23 cellular contexts compared by ENCODE assay signal in the genomic region with DNA sequence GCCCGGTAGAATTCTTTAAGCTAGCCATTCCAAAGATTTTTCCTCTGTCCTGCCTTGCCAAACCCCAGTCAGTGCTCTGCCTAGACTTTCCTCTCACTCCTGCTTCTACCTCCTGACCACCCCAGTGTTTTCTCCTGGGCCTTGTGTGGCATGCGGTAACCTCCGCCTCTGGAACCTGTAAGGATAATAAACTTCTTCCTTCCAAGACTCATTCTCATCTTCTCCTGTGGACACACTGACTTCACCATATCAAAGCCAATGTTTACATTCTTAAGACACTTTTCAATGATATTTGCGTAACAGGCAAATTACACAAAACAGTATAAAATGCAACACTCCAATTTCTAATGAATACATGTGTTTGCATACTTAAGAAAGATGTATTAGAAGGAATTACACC.
DNase-seq lines count a peak whose midpoint lies in the region; ATAC-seq and TF ChIP-seq lines count a peak whose summit lies in the region.
"Had no signal": no experiment of that assay in that cellular context is flagged by ENCODE, and none has a peak within 500 bp of the region (broad histone marks: within the 10 kb centered on the region; RNA-seq: fewer than 3 reads in every experiment).

No MANE protein-coding gene starts in this region.

- intact Hi-C loops in MCF 10A (cut with micrococcal nuclease) = no loop called here
- intact Hi-C loops in breast epithelium (cut with DNase I; ENCODE audit: low total_unique reads) = no loop called here
- intact Hi-C loops in naive thymus-derived CD4-positive, alpha-beta T cell (cut with micrococcal nuclease) = no loop called here

- no peaks in the 10 kb centered on the region for H3K36me3 Mint-ChIP-seq in MCF 10A (ENCODE audit: insufficient read depth, unreplicated experiment)
- no peaks in the 10 kb centered on the region for H3K36me3 Mint-ChIP-seq in naive thymus-derived CD4-positive, alpha-beta T cell
- H3K36me3 Mint-ChIP-seq: CD8-positive, alpha-beta memory T cell had no signal

- ATAC-seq in naive thymus-derived CD4-positive, alpha-beta T cell = no peak
- no peak for ATAC-seq in HG03108 (IDR thresholded peaks at IDR 0.05; ENCODE audit: unreplicated experiment)

- peaks cover 11% of the 10 kb centered on the region for H3K4me1 Mint-ChIP-seq in MCF 10A (ENCODE audit: insufficient read depth, unreplicated experiment)
- H3K4me1 Mint-ChIP-seq in naive thymus-derived CD4-positive, alpha-beta T cell = no peaks in the 10 kb centered on the region
- H3K4me1 Mint-ChIP-seq: CD8-positive, alpha-beta memory T cell had no signal

- no peak overlapping the region for H3K4me3 ChIP-seq in breast epithelium
- no peak overlapping the region for H3K4me3 ChIP-seq in naive thymus-derived CD4-positive, alpha-beta T cell (ENCODE audit: low read length)

- CTCF ChIA-PET in MCF 10A (lab: Yijun Ruan, JAX) = no interaction called here
- CTCF ChIA-PET in naive thymus-derived CD4-positive, alpha-beta T cell (lab: Charles Lee) = interaction anchor here (0.7 kb wide), 1 partner anchor 15 kb away, joined by 5 read pairs; no protein-coding TSS in a partner anchor

- no peak overlapping the region for H3K4me3 Mint-ChIP-seq in MCF 10A (ENCODE audit: unreplicated experiment)
- H3K4me3 Mint-ChIP-seq in naive thymus-derived CD4-positive, alpha-beta T cell = no peak overlapping the region
- H3K4me3 Mint-ChIP-seq: CD8-positive, alpha-beta memory T cell had no signal

- no peaks in the 10 kb centered on the region for H3K27me3 ChIP-seq in breast epithelium
- no peaks in the 10 kb centered on the region for H3K27me3 ChIP-seq in naive thymus-derived CD4-positive, alpha-beta T cell (ENCODE audit: control insufficient read depth in 2 of 2, insufficient read depth in 2 of 2, low read length in 2 of 2)

- H3K9me3 Mint-ChIP-seq in MCF 10A (ENCODE audit: unreplicated experiment) = no peaks in the 10 kb centered on the region
- peaks cover 0 to 4% (median 0%) of the 10 kb centered on the region in 11 donors for H3K9me3 Mint-ChIP-seq in naive thymus-derived CD4-positive, alpha-beta T cell

- no peaks in the 10 kb centered on the region for H3K4me1 ChIP-seq in breast epithelium
- no peaks in the 10 kb centered on the region for H3K4me1 ChIP-seq in naive thymus-derived CD4-positive, alpha-beta T cell (ENCODE audit: control insufficient read depth in 2 of 2, insufficient read depth in 2 of 2, low read length in 2 of 2)

- H3K36me3 ChIP-seq in breast epithelium = no peaks in the 10 kb centered on the region
- H3K36me3 ChIP-seq in naive thymus-derived CD4-positive, alpha-beta T cell (ENCODE audit: control insufficient read depth in 2 of 3, insufficient read depth in 3 of 3, low read length in 3 of 3) = no peaks in the 10 kb centered on the region

- peak overlapping the region; percentile 36 for H3K27ac Mint-ChIP-seq in MCF 10A (ENCODE audit: low read depth, unreplicated experiment)
- no peak overlapping the region for H3K27ac Mint-ChIP-seq in naive thymus-derived CD4-positive, alpha-beta T cell
- H3K27ac Mint-ChIP-seq: CD8-positive, alpha-beta memory T cell had no signal

- no peak for DNase-seq in MCF 10A (ENCODE audit: unreplicated experiment)
- DNase-seq in breast epithelium (ENCODE audit: low spot score in 2 of 2) = no peak
- peak; percentile 4 for DNase-seq in amniotic epithelial cell (ENCODE audit: low read depth)
- peak; percentile 13 for DNase-seq in fibroblast of the conjunctiva (ENCODE audit: low read depth)
- no peak for DNase-seq in hepatic stellate cell (ENCODE audit: low spot score)
- DNase-seq in naive thymus-derived CD4-positive, alpha-beta T cell = no peak
- no peak for DNase-seq in kidney glomerular epithelial cell (lab: John Stamatoyannopoulos, UW)
- DNase-seq: Calu3; CD8-positive, alpha-beta memory T cell; DMS53; GDM1; KBM-7; NCI-H1092 treated with DMSO at 0.1 percent for 48 hours; NCI-H1436 treated with DMSO at 0.1 percent for 48 hours; NCI-H1930; NCI-H2227 treated with DMSO at 0.1 percent for 48 hours; NCI-H510A treated with DMSO at 0.1 percent for 48 hours; NCI-H748 treated with DMSO at 0.1 percent for 48 hours; NK-92 treated with Interleukin-12 subunit alpha and Interleukin-12 subunit beta, amount 100 ng/mL, for 24 hours; SIG-M5 had no signal

- H3K27ac ChIP-seq in breast epithelium = no peak overlapping the region
- H3K27ac ChIP-seq in naive thymus-derived CD4-positive, alpha-beta T cell (ENCODE audit: low read depth, low read length) = no peak overlapping the region
- H3K27ac ChIP-seq: 22Rv1, C4-2B had no signal

- no peak for TF ChIP-seq POLR2A in breast epithelium (IDR thresholded peaks at IDR 0.05)

- no peaks in the 10 kb centered on the region for H3K9me3 ChIP-seq in breast epithelium
- H3K9me3 ChIP-seq in naive thymus-derived CD4-positive, alpha-beta T cell (ENCODE audit: control insufficient read depth in 2 of 3, low read length in 3 of 3) = no peaks in the 10 kb centered on the region

- TF ChIP-seq CTCF in MCF 10A (IDR thresholded peaks at IDR 0.05; ENCODE audit: unreplicated experiment) (no peak), breast epithelium (IDR thresholded peaks at IDR 0.05) (no peak)

- BruUV-seq in MCF 10A (replicated peaks; lab: Mats Ljungman, UMichigan) = no TSS peak

- H3K27me3 Mint-ChIP-seq in MCF 10A (ENCODE audit: insufficient read depth, unreplicated experiment) = peaks cover 13% of the 10 kb centered on the region
- H3K27me3 Mint-ChIP-seq in naive thymus-derived CD4-positive, alpha-beta T cell = no peaks in the 10 kb centered on the region
- H3K27me3 Mint-ChIP-seq: CD8-positive, alpha-beta memory T cell had no signal

- POLR2A ChIA-PET in MCF 10A (lab: Yijun Ruan, JAX) = interaction anchor here (0.7 kb wide), 1 partner anchor 9 kb away, joined by 5 read pairs; no protein-coding TSS in a partner anchor
- POLR2A ChIA-PET in naive thymus-derived CD4-positive, alpha-beta T cell (lab: Charles Lee) = no interaction called here

Comparison
In these comparisons a context has a peak if more than half of its experiments do, and no peak if none do; other contexts are left out.
1. DNase-seq: peak in amniotic epithelial cell (single experiment) and fibroblast of the conjunctiva (single experiment); none in MCF 10A (single experiment), breast epithelium (0 of 2), hepatic stellate cell (single experiment), naive thymus-derived CD4-positive, alpha-beta T cell (0 of 9) and kidney glomerular epithelial cell (single experiment).